In the genomic region with DNA sequence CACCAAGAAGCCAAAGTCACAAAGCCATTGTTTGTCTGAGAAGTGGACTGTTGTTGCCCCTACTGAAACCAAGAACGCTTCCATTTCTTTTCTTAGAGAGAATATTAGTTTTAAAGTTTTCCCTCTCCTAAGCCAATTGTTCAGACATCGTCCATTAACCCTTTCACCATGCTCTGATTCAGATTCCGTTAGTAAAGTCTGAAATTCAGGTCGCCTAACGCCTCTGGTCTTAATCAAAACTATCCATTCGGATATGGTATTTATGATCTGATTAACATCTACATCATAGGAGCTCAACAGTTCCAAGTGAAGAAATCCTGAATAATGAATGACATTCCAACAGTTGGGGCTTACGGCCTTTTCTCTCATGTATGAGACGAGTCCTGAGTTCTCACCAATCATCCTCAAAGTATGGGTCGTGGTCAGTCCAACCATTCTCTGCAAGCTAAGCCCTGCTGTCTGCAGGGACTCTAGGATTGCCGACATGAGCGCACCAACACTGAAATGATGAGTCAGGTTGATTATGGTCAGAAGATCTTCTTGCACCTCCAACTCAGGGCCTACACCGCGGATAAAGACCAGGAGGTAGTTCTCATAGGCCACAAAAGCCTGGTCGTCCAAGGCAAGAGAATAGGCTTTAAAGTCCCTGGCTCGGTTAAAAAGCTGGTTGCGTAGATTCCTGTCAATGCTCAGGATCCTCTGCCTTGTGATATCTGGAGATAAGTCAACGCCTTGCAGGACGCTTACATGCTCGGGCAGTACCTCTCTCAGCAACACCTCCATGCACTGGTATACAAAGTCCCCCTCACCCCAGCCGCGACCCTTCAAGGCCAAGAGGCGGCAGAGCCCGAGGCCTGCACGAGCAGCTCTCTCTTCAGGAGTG, we compare ENCODE assay signal across 8 cellular contexts. TPM values are rescaled to one million over a fixed set of nuclear protein-coding genes. Genes with fewer than 3 reads are reported as not detected.
A peak's percentile ranks its signal among the peaks of the same experiment; 100 is the strongest.
DNase-seq lines count a peak whose midpoint lies in the region; ATAC-seq, FAIRE-seq and TF ChIP-seq lines count a peak whose summit lies in the region.

No MANE protein-coding gene starts in this region.

- SMC1A ChIA-PET in GM12878 (lab: Charles Lee; ENCODE audit: uncharacterized antibody, unreplicated experiment): interaction anchor here (1.0 to 7.5 kb wide), 12 partner anchors 9 to 219 kb away, joined by 3 to 46 read pairs (median 4); no protein-coding TSS in a partner anchor

- RAD21 ChIA-PET in GM12878 (lab: Charles Lee; ENCODE audit: unreplicated experiment): interaction anchor here (1.2 to 3.2 kb wide), 6 partner anchors 22 to 148 kb away, joined by 3 to 16 read pairs (median 7); no protein-coding TSS in a partner anchor

- peaks cover 79% of the 10 kb centered on the region for H3K79me2 ChIP-seq in GM12878 (ENCODE audit: control insufficient read depth, insufficient read depth, low read length)

- no peak for TF ChIP-seq POLR2A in GM12878 (IDR thresholded peaks at IDR 0.05; ENCODE audit: low read depth, low read length)

- CTCF ChIA-PET in GM12878 (lab: Yijun Ruan, JAX): interaction anchor here (0.6 to 5.2 kb wide), 14 partner anchors 12 to 261 kb away, joined by 3 to 39 read pairs (median 4); no protein-coding TSS in a partner anchor

- BruUV-seq in GM12878 (replicated peaks; lab: Mats Ljungman, UMichigan): TSS peak; percentile 67

- ATAC-seq in GM12878 (peak; percentile 1; the same call in 2 of the 3 replicates), left lung (peak; percentile 4), upper lobe of right lung (no peak)

- no peaks in the 10 kb centered on the region for H4K20me1 ChIP-seq in GM12878 (ENCODE audit: control insufficient read depth, insufficient read depth)

- no peak for TF ChIP-seq RAD21 in GM12878 (IDR thresholded peaks at IDR 0.05; ENCODE audit: insufficient read depth, low read depth, low read length)

- POLR2A ChIA-PET in GM12878 (lab: Charles Lee): interaction anchor here (1.0 to 2.5 kb wide), 14 partner anchors 11 to 1173 kb away, joined by 3 to 17 read pairs (median 4); a partner anchor contains a TSS

- peak overlapping the region; percentile 89 for H3K4me3 ChIP-seq in GM12878
- H3K4me3 ChIP-seq in left lung: peak overlapping the region; percentile 73 to 81
- peak overlapping the region; percentile 82 for H3K4me3 ChIP-seq in upper lobe of right lung

- FAIRE-seq in GM12878 (lab: Jason Lieb, UNC): peak; percentile 31

- no peak for TF ChIP-seq EP300 in GM12878 (IDR thresholded peaks at IDR 0.05; ENCODE audit: borderline replicate concordance in 1 of 2, control insufficient read depth in 1 of 2, low read depth in 2 of 2, low read length in 2 of 2)

- TF ChIP-seq CTCF in GM12878 (IDR thresholded peaks at IDR 0.05 in 2 of 3, conservative IDR thresholded peaks at IDR 0.05 in 1 of 3; ENCODE audit: control insufficient read depth in 2 of 3, extremely low read depth in 1 of 3, insufficient read depth in 1 of 3, low read depth in 3 of 3, low read length in 3 of 3) (no peak), left lung (IDR thresholded peaks at IDR 0.05) (no peak), upper lobe of right lung (IDR thresholded peaks at IDR 0.05) (no peak)

- DNase-seq in stimulated activated CD4-positive, alpha-beta T cell treated with anti-CD3 and anti-CD28 coated beads, Interleukin-15, amount 100 ng/mL, for 48 hours (ENCODE audit: low read depth in 2 of 2): peak; percentile 4 to 11
- DNase-seq in stimulated activated CD4-positive, alpha-beta T cell treated with anti-CD3 and anti-CD28 coated beads, Interleukin-4, amount 100 ng/mL, for 4 hours: no peak
- no peak for DNase-seq in GM12878 (ENCODE audit: low read depth, low spot score)
- no peak for DNase-seq in left lung
- DNase-seq in upper lobe of right lung: no peak
- DNase-seq in NCI-H187 (lab: John Stamatoyannopoulos, UW): no peak
- no peak for DNase-seq in NCI-H524 treated with DMSO at 0.1 percent for 48 hours (lab: John Stamatoyannopoulos, UW)
- no peak for DNase-seq in NCI-H2107 (lab: John Stamatoyannopoulos, UW)

- H3K27ac ChIP-seq in GM12878 (ENCODE audit: control insufficient read depth, insufficient read depth): peak overlapping the region; percentile 92
- H3K27ac ChIP-seq in left lung: peak overlapping the region; percentile 99
- peak overlapping the region; percentile 98 for H3K27ac ChIP-seq in upper lobe of right lung

- peak overlapping the region; percentile 95 for H3K9ac ChIP-seq in GM12878 (ENCODE audit: control insufficient read depth, insufficient read depth, low read length)

- H2AFZ ChIP-seq in GM12878 (ENCODE audit: control insufficient read depth, low read depth, low read length): peak overlapping the region; percentile 83

- H3K36me3 ChIP-seq in GM12878 (ENCODE audit: control insufficient read depth in 2 of 2, insufficient read depth in 2 of 2, low read length in 1 of 2): peaks cover 0 to 6% of the 10 kb centered on the region in 2 experiments; a peak in 1 of 4 replicates
- peaks cover 0 to 39% of the 10 kb centered on the region in 2 donors for H3K36me3 ChIP-seq in left lung
- H3K36me3 ChIP-seq in upper lobe of right lung: peaks cover 29% of the 10 kb centered on the region

- H3K9me3 ChIP-seq in GM12878 (replicated peaks; ENCODE audit: control insufficient read depth, insufficient read depth, low read length) (no peaks in the 10 kb centered on the region), left lung (no peaks in the 10 kb centered on the region), upper lobe of right lung (no peaks in the 10 kb centered on the region)

- H3K27me3 ChIP-seq in GM12878 (replicated peaks in 1 of 2; ENCODE audit: control insufficient read depth in 2 of 2, insufficient read depth in 2 of 2, low read length in 1 of 2) (no peaks in the 10 kb centered on the region), left lung (no peaks in the 10 kb centered on the region), upper lobe of right lung (no peaks in the 10 kb centered on the region)

- in situ Hi-C loops in GM12878 (cut with MboI): no loop called here

- H3K4me2 ChIP-seq in GM12878 (ENCODE audit: control insufficient read depth, insufficient read depth): peak overlapping the region; percentile 60

- no peaks in the 10 kb centered on the region for H3K4me1 ChIP-seq in GM12878 (ENCODE audit: control insufficient read depth, insufficient read depth, low read length)
- H3K4me1 ChIP-seq in left lung: peaks cover 36 to 59% of the 10 kb centered on the region in 2 donors
- H3K4me1 ChIP-seq in upper lobe of right lung: peaks cover 51% of the 10 kb centered on the region

- under 1% methylated on average over 24 of the region's 24 CpGs for WGBS in GM12878 (ENCODE audit: insufficient coverage, insufficient replicate concordance, low lambda C conversion rate, missing lambda C conversion rate)

- intact Hi-C loops in GM12878 (cut with micrococcal nuclease; ENCODE audit: unreplicated experiment): loop anchor here (5.0 kb wide), 1 partner anchor 100 kb away; no protein-coding TSS in a partner anchor
- intact Hi-C loops in left lung (cut with DNase I): no loop called here
- intact Hi-C loops in upper lobe of right lung (cut with DNase I): no loop called here

RNA-seq across cellular contexts. Expression of a gene that starts 0.8 kb away (rescaled TPM):
- total RNA-seq in GM12878 (2013; cell fraction: nucleolus; rRNA removed): 84.8 and 92.5 TPM in 2 replicates
- total RNA-seq in GM12878 (2014; rRNA removed) (20.8 and 21.2 TPM in 2 replicates), GM12878 (2014; rRNA removed; fragmentation: Illumina TruSeq; extraction: Trizol) (28.5 and 31.9 TPM in 2 replicates), GM12878 (2021) (20.9 and 24.0 TPM in 2 replicates), left lung (10 to 100 TPM; 16.5 to 17.4 TPM), upper lobe of right lung (20.1 TPM)
- 8.2 TPM for polyA plus RNA-seq in GM12878 (2011; ENCODE audit: low read depth)
- polyA plus RNA-seq in GM12878 (2011; rRNA removed) (29.9 and 44.6 TPM in 2 replicates), GM12878 (2014; fragmentation: Illumina TruSeq; extraction: Trizol) (25.8 and 29.9 TPM in 2 replicates), GM12878 (2014; fragmentation: Nextera tagmentation; extraction: Ambion mirVana) (1 to 10 TPM; 5.5 to 7.9 TPM), GM12878 (2014; rRNA removed) (21.5 and 22.4 TPM in 2 replicates), GM12878 (2016; fragmentation: Nextera tagmentation; extraction: Ambion mirVana) (10 to 100 TPM; 20.5 to 23.7 TPM)
- polyA plus RNA-seq in GM12878 (2011; cell fraction: cytosol; rRNA removed): 8.7 and 10.0 TPM in 2 replicates
- polyA plus RNA-seq in GM12878 (2011; cell fraction: nucleus; rRNA removed): 35.8 and 39.4 TPM in 2 replicates
- polyA plus RNA-seq in GM12878 (2012): 13.7 and 16.4 TPM in 2 replicates
- polyA minus RNA-seq in GM12878 (2011; rRNA and poly(A)+ RNA removed): 23.5 and 28.7 TPM in 2 replicates
- polyA minus RNA-seq in GM12878 (2011; cell fraction: cytosol; rRNA and poly(A)+ RNA removed): 5.3 and 6.9 TPM in 2 replicates
- 52.0 and 66.2 TPM in 2 replicates for polyA minus RNA-seq in GM12878 (2011; cell fraction: nucleus; rRNA and poly(A)+ RNA removed)

RNA-seq across cellular contexts. Expression of a gene that starts 1.2 kb away (rescaled TPM):
- total RNA-seq in GM12878 (2013; cell fraction: nucleolus; rRNA removed): 107 and 118 TPM in 2 replicates
- total RNA-seq in GM12878 (2014; rRNA removed) (85.2 and 88.6 TPM in 2 replicates), GM12878 (2014; rRNA removed; fragmentation: Illumina TruSeq; extraction: Trizol) (109 TPM in 2 replicates), GM12878 (2021) (58.4 and 59.2 TPM in 2 replicates), left lung (10 to 100 TPM; 26.1 to 38.1 TPM), upper lobe of right lung (31.3 TPM)
- 35.4 TPM for polyA plus RNA-seq in GM12878 (2011; ENCODE audit: low read depth)
- polyA plus RNA-seq in GM12878 (2011; rRNA removed) (92.4 and 113 TPM in 2 replicates), GM12878 (2014; fragmentation: Illumina TruSeq; extraction: Trizol) (92.5 and 116 TPM in 2 replicates), GM12878 (2014; fragmentation: Nextera tagmentation; extraction: Ambion mirVana) (10 to 100 TPM; 58.6 to 67.3 TPM), GM12878 (2014; rRNA removed) (52.0 and 59.6 TPM in 2 replicates), GM12878 (2016; fragmentation: Nextera tagmentation; extraction: Ambion mirVana) (10 to 100 TPM; 80.1 to 82.8 TPM)
- polyA plus RNA-seq in GM12878 (2011; cell fraction: cytosol; rRNA removed): 61.8 and 75.2 TPM in 2 replicates
- polyA plus RNA-seq in GM12878 (2011; cell fraction: nucleus; rRNA removed): 50.9 and 60.0 TPM in 2 replicates
- polyA plus RNA-seq in GM12878 (2012): 38.0 and 41.0 TPM in 2 replicates
- polyA minus RNA-seq in GM12878 (2011; rRNA and poly(A)+ RNA removed): 77.9 and 78.7 TPM in 2 replicates
- 24.3 and 29.5 TPM in 2 replicates for polyA minus RNA-seq in GM12878 (2011; cell fraction: cytosol; rRNA and poly(A)+ RNA removed)
- 39.8 and 46.9 TPM in 2 replicates for polyA minus RNA-seq in GM12878 (2011; cell fraction: nucleus; rRNA and poly(A)+ RNA removed)

RNA-seq across cellular contexts. Expression of a gene that starts 47.3 kb away (rescaled TPM):
- total RNA-seq in GM12878 (2013; cell fraction: nucleolus; rRNA removed): 18.5 and 20.6 TPM in 2 replicates
- 1.7 and 2.6 TPM in 2 replicates for total RNA-seq in GM12878 (2014; rRNA removed)
- 1.3 and 2.0 TPM in 2 replicates for total RNA-seq in GM12878 (2014; rRNA removed; fragmentation: Illumina TruSeq; extraction: Trizol)
- 3.7 and 4.4 TPM in 2 replicates for total RNA-seq in GM12878 (2021)
- polyA plus RNA-seq in GM12878 (2011; ENCODE audit: low read depth): 7.5 TPM
- 6.2 and 8.8 TPM in 2 replicates for polyA plus RNA-seq in GM12878 (2011; rRNA removed)
- polyA plus RNA-seq in GM12878 (2011; cell fraction: cytosol; rRNA removed): 6.0 and 8.8 TPM in 2 replicates
- polyA plus RNA-seq in GM12878 (2011; cell fraction: nucleus; rRNA removed): 8.4 and 10.5 TPM in 2 replicates
- polyA plus RNA-seq in GM12878 (2012): 4.4 and 4.6 TPM in 2 replicates
- polyA plus RNA-seq in GM12878 (2014; fragmentation: Illumina TruSeq; extraction: Trizol): 2.4 and 3.2 TPM in 2 replicates
- under 1 TPM; 0.46 to 0.63 TPM for polyA plus RNA-seq in GM12878 (2014; fragmentation: Nextera tagmentation; extraction: Ambion mirVana)
- polyA plus RNA-seq in GM12878 (2014; rRNA removed): 1.0 and 1.1 TPM in 2 replicates
- under 1 TPM; 0.60 to 0.75 TPM for polyA plus RNA-seq in GM12878 (2016; fragmentation: Nextera tagmentation; extraction: Ambion mirVana)
- polyA minus RNA-seq in GM12878 (2011; rRNA and poly(A)+ RNA removed): 14.5 and 14.8 TPM in 2 replicates
- 4.7 and 5.3 TPM in 2 replicates for polyA minus RNA-seq in GM12878 (2011; cell fraction: cytosol; rRNA and poly(A)+ RNA removed)
- polyA minus RNA-seq in GM12878 (2011; cell fraction: nucleus; rRNA and poly(A)+ RNA removed): 12.2 and 23.5 TPM in 2 replicates
- 10 to 100 TPM; 24.2 to 26.6 TPM for total RNA-seq in left lung
- total RNA-seq in upper lobe of right lung: 38.5 TPM

Comparison
In these comparisons a context has a peak if more than half of its experiments do, and no peak if none do; other contexts are left out.
1. DNase-seq: peak in stimulated activated CD4-positive, alpha-beta T cell treated with anti-CD3 and anti-CD28 coated beads, Interleukin-15, amount 100 ng/mL, for 48 hours (2 of 2); none in stimulated activated CD4-positive, alpha-beta T cell treated with anti-CD3 and anti-CD28 coated beads, Interleukin-4, amount 100 ng/mL, for 4 hours (0 of 2), GM12878 (single experiment), left lung (0 of 2), upper lobe of right lung (single experiment), NCI-H187 (0 of 2), NCI-H524 treated with DMSO at 0.1 percent for 48 hours (single experiment) and NCI-H2107 (single experiment).
2. Peak in every context shown above with its lines, with median percentiles within 50 percentile points of each other: H3K27ac ChIP-seq and H3K4me3 ChIP-seq.